ENCODE assay signal across 8 cellular contexts in genomic region chr9:34701023-34701768, GRCh38. TPM values are rescaled to one million over a fixed set of nuclear protein-coding genes. Genes with fewer than 3 reads are reported as not detected.
DNase-seq lines count a peak whose midpoint lies in the region; ATAC-seq and TF ChIP-seq lines count a peak whose summit lies in the region.

No MANE protein-coding gene starts in this region.

- ATAC-seq in HG03280 (IDR thresholded peaks at IDR 0.05; ENCODE audit: unreplicated experiment) (peak; percentile 61), mucosa of descending colon (peak; percentile 93), GM18867 (IDR thresholded peaks at IDR 0.05; ENCODE audit: unreplicated experiment) (no peak)

- H3K4me1 ChIP-seq in esophagus (ENCODE audit: control insufficient read depth in 2 of 2, insufficient read depth in 2 of 2, low read length in 1 of 2) (peaks cover 0 to 2% of the 10 kb centered on the region in 2 donors), mucosa of descending colon (ENCODE audit: low read depth) (no peaks in the 10 kb centered on the region)

- TF ChIP-seq CTCF in mucosa of descending colon (IDR thresholded peaks at IDR 0.05), result peak; percentile 82

- H3K4me3 ChIP-seq in esophagus (ENCODE audit: low read depth in 1 of 2, low read length in 2 of 2) (peak overlapping the region; percentile 69 to 72), mucosa of descending colon (peak overlapping the region; percentile 36)

- H3K9me3 ChIP-seq in esophagus (ENCODE audit: control insufficient read depth in 2 of 2, insufficient read depth in 1 of 2, low read depth in 1 of 2, low read length in 1 of 2), result no peaks in the 10 kb centered on the region
- H3K9me3 ChIP-seq in mucosa of descending colon, result no peaks in the 10 kb centered on the region

- peak overlapping the region; percentile 41 to 47 for H3K27ac ChIP-seq in esophagus (ENCODE audit: low read depth in 2 of 2, low read length in 1 of 2)

- WGBS in esophagus, 2 donors, result 8% methylated on average over 47 to 52 of the region's 52 CpGs

- peak; percentile 43 for DNase-seq in DMS153 (lab: John Stamatoyannopoulos, UW)
- peak; percentile 63 to 68 for DNase-seq in NOMO-1 (lab: John Stamatoyannopoulos, UW; ENCODE audit: unreplicated experiment in 2 of 2)
- peak; percentile 80 for DNase-seq in activated T-cell treated with anti-CD3 and anti-CD28 coated beads for 48 hours (ENCODE audit: low read depth)
- DNase-seq in mucosa of descending colon, result peak; percentile 74 to 84 (median 76)
- DNase-seq in stimulated activated CD8-positive, alpha-beta memory T cell treated with anti-CD3 and anti-CD28 coated beads, Interleukin-15, amount 100 ng/mL, for 48 hours (ENCODE audit: low read depth in 2 of 2), result peak; percentile 55 to 65

- no peaks in the 10 kb centered on the region for H3K27me3 ChIP-seq in esophagus (ENCODE audit: control insufficient read depth in 1 of 2, insufficient read depth in 2 of 2, low read length in 2 of 2)

- intact Hi-C loops in mucosa of descending colon (cut with DNase I, micrococcal nuclease), result no loop called here

- no peaks in the 10 kb centered on the region for H3K36me3 ChIP-seq in esophagus (ENCODE audit: control insufficient read depth in 2 of 2, insufficient read depth in 2 of 2, low read length in 1 of 2)
- H3K36me3 ChIP-seq in mucosa of descending colon (ENCODE audit: low read depth), result no peaks in the 10 kb centered on the region

RNA-seq across cellular contexts. Expression of gene CCL21, which starts 8.7 kb away (rescaled TPM):
- 10 to 100 TPM; 13.2 to 50.9 TPM for polyA plus RNA-seq in esophagus
- total RNA-seq in mucosa of descending colon, result 10 to 100 TPM; 18.7 to 48.9 (median 45.9) TPM

RNA-seq across cellular contexts. Expression of gene CCL19, which starts 10.1 kb away (rescaled TPM):
- 10 to 100 TPM in 1 of 2 donors, 1 to 10 TPM in 1; 2.2 to 10.5 TPM for polyA plus RNA-seq in esophagus
- total RNA-seq in mucosa of descending colon, result 1 to 10 TPM; 1.3 to 8.7 (median 1.6) TPM

RNA-seq across cellular contexts. Expression of gene CCL27, which starts 38.7 kb away (rescaled TPM):
- polyA plus RNA-seq in esophagus, result under 1 TPM; 0.16 to 0.58 TPM
- not detected for total RNA-seq in mucosa of descending colon

RNA-seq across cellular contexts. Expression of gene IL11RA, which starts 49.2 kb away (rescaled TPM):
- polyA plus RNA-seq in esophagus, result 10 to 100 TPM in 1 of 2 donors, 1 to 10 TPM in 1; 7.1 to 10.7 TPM
- 10 to 100 TPM; 18.8 to 57.4 (median 41.0) TPM for total RNA-seq in mucosa of descending colon

RNA-seq across cellular contexts. Expression of gene GALT, which starts 54.7 kb away (rescaled TPM):
- 10 to 100 TPM; 16.6 to 27.3 TPM for polyA plus RNA-seq in esophagus
- total RNA-seq in mucosa of descending colon, result 10 to 100 TPM; 42.0 to 85.6 (median 63.3) TPM
